ENCODE assay signal across 25 cellular contexts in the genomic region with DNA sequence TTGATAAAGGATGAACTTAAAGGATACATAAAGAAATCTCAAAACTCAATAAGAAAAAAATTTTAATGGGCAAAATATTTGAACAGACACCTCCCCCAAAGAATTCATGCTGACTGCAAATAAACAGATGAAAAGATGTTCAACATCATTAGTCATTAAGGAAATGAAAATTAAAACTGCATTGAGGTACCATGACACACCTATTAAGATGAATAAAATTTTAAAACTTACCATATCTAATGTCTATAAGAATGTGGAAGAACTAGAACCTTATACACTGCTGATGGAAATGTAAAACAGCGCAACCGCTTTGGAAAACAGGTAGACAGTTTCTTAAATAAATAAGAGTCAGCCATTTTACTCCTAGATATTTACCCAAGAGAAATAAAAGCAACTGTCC.
"Had no signal": no experiment of that assay in that cellular context is flagged by ENCODE, and none has a peak within 500 bp of the region (broad histone marks: within the 10 kb centered on the region; RNA-seq: fewer than 3 reads in every experiment).

No MANE protein-coding gene starts in this region.

- ATAC-seq: activated CD4-positive, alpha-beta T cell treated with anti-CD3 and anti-CD28 coated beads for 36 hours; left cardiac atrium; left ventricle myocardium superior; mucosa of descending colon; pancreas; sciatic nerve; stimulated activated effector memory CD8-positive, alpha-beta T cell treated with anti-CD3 and anti-CD28 coated beads, Interleukin-12 subunit alpha, Interleukin-12 subunit beta, amount 100 ng/mL, for 72 hours; upper lobe of right lung had no signal

- H3K9me3 ChIP-seq: esophagus squamous epithelium, mucosa of descending colon, pancreas, prostate gland, SK-N-SH, stomach, tibial artery, upper lobe of right lung had no signal

- H3K4me3 Mint-ChIP-seq: activated CD4-positive, alpha-beta T cell treated with anti-CD3 and anti-CD28 coated beads for 36 hours; stimulated activated effector memory CD8-positive, alpha-beta T cell treated with anti-CD3 and anti-CD28 coated beads, Interleukin-12 subunit alpha, Interleukin-12 subunit beta, amount 100 ng/mL, for 72 hours had no signal

- H3K9ac ChIP-seq: SK-N-SH had no signal

- H2AFZ ChIP-seq: hepatocyte had no signal

- H3K27ac Mint-ChIP-seq: activated CD4-positive, alpha-beta T cell treated with anti-CD3 and anti-CD28 coated beads for 36 hours; stimulated activated effector memory CD8-positive, alpha-beta T cell treated with anti-CD3 and anti-CD28 coated beads, Interleukin-12 subunit alpha, Interleukin-12 subunit beta, amount 100 ng/mL, for 72 hours had no signal

- H3K27ac ChIP-seq: hepatocyte, pancreas, prostate gland, skin epidermis, stomach, tibial artery, upper lobe of right lung had no signal

- H3K36me3 ChIP-seq: esophagus squamous epithelium, pancreas, prostate gland, stomach, tibial artery, upper lobe of right lung had no signal

- H3K9me3 Mint-ChIP-seq: stimulated activated effector memory CD8-positive, alpha-beta T cell treated with anti-CD3 and anti-CD28 coated beads, Interleukin-12 subunit alpha, Interleukin-12 subunit beta, amount 100 ng/mL, for 72 hours had no signal

- H3K4me3 ChIP-seq: esophagus squamous epithelium, hepatocyte, mucosa of descending colon, pancreas, prostate gland, skin epidermis, stomach, tibial artery, upper lobe of right lung had no signal

- H3K4me2 ChIP-seq: hepatocyte, SK-N-SH had no signal

- H3K27me3 ChIP-seq: esophagus squamous epithelium, hepatocyte, pancreas, stomach, tibial artery, upper lobe of right lung had no signal

- H3K36me3 Mint-ChIP-seq: stimulated activated effector memory CD8-positive, alpha-beta T cell treated with anti-CD3 and anti-CD28 coated beads, Interleukin-12 subunit alpha, Interleukin-12 subunit beta, amount 100 ng/mL, for 72 hours had no signal

- H3K79me2 ChIP-seq: hepatocyte had no signal

- H3K4me1 Mint-ChIP-seq: activated CD4-positive, alpha-beta T cell treated with anti-CD3 and anti-CD28 coated beads for 36 hours had no signal

- H3K4me1 ChIP-seq: pancreas, prostate gland, stomach, tibial artery, upper lobe of right lung had no signal

- DNase-seq: activated CD4-positive, alpha-beta T cell treated with anti-CD3 and anti-CD28 coated beads for 36 hours; activated CD4-positive, alpha-beta T cell treated with anti-CD3 and anti-CD28 coated beads, Interleukin-2, amount 50 U/mL, for 48 hours; activated CD4-positive, CD25-positive, alpha-beta regulatory T cell; activated effector memory CD4-positive, alpha-beta T cell treated with Interleukin-2 at 50 U/mL for 16 hours; activated naive CD4-positive, alpha-beta T cell treated with Interleukin-2 at 50 U/mL for 16 hours; activated T-cell treated with anti-CD3 and anti-CD28 coated beads, Interleukin-2, amount 50 U/mL, for 48 hours; amygdala; central memory CD4-positive, alpha-beta T cell; esophagus squamous epithelium; left cardiac atrium; left ventricle myocardium superior; mucosa of descending colon; nucleus accumbens; pancreas; retina; SK-N-SH; stimulated activated CD4-positive, alpha-beta T cell treated with anti-CD3 and anti-CD28 coated beads, Interleukin-4, amount 100 ng/mL, for 24 hours; stomach; tibial artery; upper lobe of right lung had no signal
